ENCODE assay signal across 1 cellular context in genomic region chr19:13748169-13748884, GRCh38.
TF ChIP-seq lines count a peak whose summit lies in the region.

No MANE protein-coding gene starts in this region.

TF ChIP-seq in K562, 482 proteins besides CTCF, POLR2A, EP300 and RAD21 (continued from another document):
- TF ChIP-seq, protein P1, sequence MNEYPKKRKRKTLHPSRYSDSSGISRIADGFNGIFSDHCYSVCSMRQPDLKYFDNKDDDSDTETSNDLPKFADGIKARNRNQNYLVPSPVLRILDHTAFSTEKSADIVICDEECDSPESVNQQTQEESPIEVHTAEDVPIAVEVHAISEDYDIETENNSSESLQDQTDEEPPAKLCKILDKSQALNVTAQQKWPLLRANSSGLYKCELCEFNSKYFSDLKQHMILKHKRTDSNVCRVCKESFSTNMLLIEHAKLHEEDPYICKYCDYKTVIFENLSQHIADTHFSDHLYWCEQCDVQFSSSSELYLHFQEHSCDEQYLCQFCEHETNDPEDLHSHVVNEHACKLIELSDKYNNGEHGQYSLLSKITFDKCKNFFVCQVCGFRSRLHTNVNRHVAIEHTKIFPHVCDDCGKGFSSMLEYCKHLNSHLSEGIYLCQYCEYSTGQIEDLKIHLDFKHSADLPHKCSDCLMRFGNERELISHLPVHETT (CRISPR knock-in tag; conservative IDR thresholded peaks at IDR 0.05 in 1 of 2, IDR thresholded peaks at IDR 0.05 in 1 of 2): no peak
- no peak for TF ChIP-seq ELF2 (CRISPR knock-in tag; IDR thresholded peaks at IDR 0.05)
- TF ChIP-seq ATF3 (IDR thresholded peaks at IDR 0.05): peak; percentile 90
- no peak for TF ChIP-seq ATF3 (CRISPR knock-in tag; conservative IDR thresholded peaks at IDR 0.05)
- no peak for TF ChIP-seq HSF4 (CRISPR knock-in tag; IDR thresholded peaks at IDR 0.05; ENCODE audit: borderline replicate concordance)
- TF ChIP-seq HES1 (IDR thresholded peaks at IDR 0.05; ENCODE audit: low read depth): no peak
- TF ChIP-seq ZNF354B (CRISPR knock-in tag; IDR thresholded peaks at IDR 0.05): no peak
- TF ChIP-seq, protein P2, sequence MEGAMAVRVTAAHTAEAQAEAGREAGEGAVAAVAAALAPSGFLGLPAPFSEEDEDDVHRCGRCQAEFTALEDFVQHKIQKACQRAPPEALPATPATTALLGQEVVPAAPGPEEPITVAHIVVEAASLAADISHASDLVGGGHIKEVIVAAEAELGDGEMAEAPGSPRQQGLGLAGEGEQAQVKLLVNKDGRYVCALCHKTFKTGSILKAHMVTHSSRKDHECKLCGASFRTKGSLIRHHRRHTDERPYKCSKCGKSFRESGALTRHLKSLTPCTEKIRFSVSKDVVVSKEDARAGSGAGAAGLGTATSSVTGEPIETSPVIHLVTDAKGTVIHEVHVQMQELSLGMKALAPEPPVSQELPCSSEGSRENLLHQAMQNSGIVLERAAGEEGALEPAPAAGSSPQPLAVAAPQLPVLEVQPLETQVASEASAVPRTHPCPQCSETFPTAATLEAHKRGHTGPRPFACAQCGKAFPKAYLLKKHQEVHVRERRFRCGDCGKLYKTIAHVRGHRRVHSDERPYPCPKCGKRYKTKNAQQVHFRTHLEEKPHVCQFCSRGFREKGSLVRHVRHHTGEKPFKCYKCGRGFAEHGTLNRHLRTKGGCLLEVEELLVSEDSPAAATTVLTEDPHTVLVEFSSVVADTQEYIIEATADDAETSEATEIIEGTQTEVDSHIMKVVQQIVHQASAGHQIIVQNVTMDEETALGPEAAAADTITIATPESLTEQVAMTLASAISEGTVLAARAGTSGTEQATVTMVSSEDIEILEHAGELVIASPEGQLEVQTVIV (CRISPR knock-in tag; IDR thresholded peaks at IDR 0.05; ENCODE audit: borderline replicate concordance): no peak
- TF ChIP-seq RBBP5 (IDR thresholded peaks at IDR 0.05; ENCODE audit: borderline replicate concordance, insufficient read depth, low read length, poor library complexity, severe bottlenecking): peak; percentile 27
- no peak for TF ChIP-seq GABPB1 (CRISPR knock-in tag; IDR thresholded peaks at IDR 0.05)
- no peak for TF ChIP-seq SRSF9 (IDR thresholded peaks at IDR 0.05; ENCODE audit: borderline replicate concordance, low read depth, low read length)
- TF ChIP-seq ZNF511 (CRISPR knock-in tag; IDR thresholded peaks at IDR 0.05): 0 out of 2 replicates have a peak, but pooled peaks have one; percentile 30
- TF ChIP-seq SUPT5H (IDR thresholded peaks at IDR 0.05): 0 out of 2 replicates have a peak, but pooled peaks have one; percentile 6
- TF ChIP-seq FOSL1 (tag; conservative IDR thresholded peaks at IDR 0.05): 0 out of 2 replicates have a peak, but pooled peaks have one; percentile 18
- no peak for TF ChIP-seq ZNF165 (CRISPR knock-in tag; IDR thresholded peaks at IDR 0.05; ENCODE audit: borderline replicate concordance)
- peak; percentile 89 for TF ChIP-seq CREM (IDR thresholded peaks at IDR 0.05; ENCODE audit: low read depth)
- peak in 1 of 2 experiments; percentile 17; a peak in 1 of 4 replicates for TF ChIP-seq RCOR1 (IDR thresholded peaks at IDR 0.05; ENCODE audit: borderline replicate concordance in 1 of 2, low read depth in 2 of 2, low read length in 2 of 2)
- TF ChIP-seq, protein P3, sequence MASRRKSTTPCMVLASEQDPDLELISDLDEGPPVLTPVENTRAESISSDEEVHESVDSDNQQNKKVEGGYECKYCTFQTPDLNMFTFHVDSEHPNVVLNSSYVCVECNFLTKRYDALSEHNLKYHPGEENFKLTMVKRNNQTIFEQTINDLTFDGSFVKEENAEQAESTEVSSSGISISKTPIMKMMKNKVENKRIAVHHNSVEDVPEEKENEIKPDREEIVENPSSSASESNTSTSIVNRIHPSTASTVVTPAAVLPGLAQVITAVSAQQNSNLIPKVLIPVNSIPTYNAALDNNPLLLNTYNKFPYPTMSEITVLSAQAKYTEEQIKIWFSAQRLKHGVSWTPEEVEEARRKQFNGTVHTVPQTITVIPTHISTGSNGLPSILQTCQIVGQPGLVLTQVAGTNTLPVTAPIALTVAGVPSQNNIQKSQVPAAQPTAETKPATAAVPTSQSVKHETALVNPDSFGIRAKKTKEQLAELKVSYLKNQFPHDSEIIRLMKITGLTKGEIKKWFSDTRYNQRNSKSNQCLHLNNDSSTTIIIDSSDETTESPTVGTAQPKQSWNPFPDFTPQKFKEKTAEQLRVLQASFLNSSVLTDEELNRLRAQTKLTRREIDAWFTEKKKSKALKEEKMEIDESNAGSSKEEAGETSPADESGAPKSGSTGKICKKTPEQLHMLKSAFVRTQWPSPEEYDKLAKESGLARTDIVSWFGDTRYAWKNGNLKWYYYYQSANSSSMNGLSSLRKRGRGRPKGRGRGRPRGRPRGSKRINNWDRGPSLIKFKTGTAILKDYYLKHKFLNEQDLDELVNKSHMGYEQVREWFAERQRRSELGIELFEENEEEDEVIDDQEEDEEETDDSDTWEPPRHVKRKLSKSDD (conservative IDR thresholded peaks at IDR 0.05; ENCODE audit: low read length): no peak
- TF ChIP-seq GTF3C2 (IDR thresholded peaks at IDR 0.05; ENCODE audit: borderline replicate concordance, extremely low read depth, insufficient read length): no peak
- TF ChIP-seq E2F6 (IDR thresholded peaks at IDR 0.05; ENCODE audit: borderline replicate concordance in 1 of 2, extremely low read depth in 1 of 2, insufficient read depth in 1 of 2, insufficient read length in 1 of 2, low read depth in 1 of 2, low read length in 1 of 2, poor library complexity in 1 of 2, severe bottlenecking in 1 of 2): no peak
- TF ChIP-seq, protein P4, sequence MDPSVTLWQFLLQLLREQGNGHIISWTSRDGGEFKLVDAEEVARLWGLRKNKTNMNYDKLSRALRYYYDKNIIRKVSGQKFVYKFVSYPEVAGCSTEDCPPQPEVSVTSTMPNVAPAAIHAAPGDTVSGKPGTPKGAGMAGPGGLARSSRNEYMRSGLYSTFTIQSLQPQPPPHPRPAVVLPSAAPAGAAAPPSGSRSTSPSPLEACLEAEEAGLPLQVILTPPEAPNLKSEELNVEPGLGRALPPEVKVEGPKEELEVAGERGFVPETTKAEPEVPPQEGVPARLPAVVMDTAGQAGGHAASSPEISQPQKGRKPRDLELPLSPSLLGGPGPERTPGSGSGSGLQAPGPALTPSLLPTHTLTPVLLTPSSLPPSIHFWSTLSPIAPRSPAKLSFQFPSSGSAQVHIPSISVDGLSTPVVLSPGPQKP (CRISPR knock-in tag; IDR thresholded peaks at IDR 0.05): no peak
- TF ChIP-seq DNMT1 (IDR thresholded peaks at IDR 0.05): no peak
- TF ChIP-seq, protein P5, sequence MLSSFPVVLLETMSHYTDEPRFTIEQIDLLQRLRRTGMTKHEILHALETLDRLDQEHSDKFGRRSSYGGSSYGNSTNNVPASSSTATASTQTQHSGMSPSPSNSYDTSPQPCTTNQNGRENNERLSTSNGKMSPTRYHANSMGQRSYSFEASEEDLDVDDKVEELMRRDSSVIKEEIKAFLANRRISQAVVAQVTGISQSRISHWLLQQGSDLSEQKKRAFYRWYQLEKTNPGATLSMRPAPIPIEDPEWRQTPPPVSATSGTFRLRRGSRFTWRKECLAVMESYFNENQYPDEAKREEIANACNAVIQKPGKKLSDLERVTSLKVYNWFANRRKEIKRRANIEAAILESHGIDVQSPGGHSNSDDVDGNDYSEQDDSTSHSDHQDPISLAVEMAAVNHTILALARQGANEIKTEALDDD (IDR thresholded peaks at IDR 0.05): peak; percentile 54; the same call in 1 of the 2 replicates
- no peak for TF ChIP-seq SIN3B (IDR thresholded peaks at IDR 0.05; ENCODE audit: low read depth)
